24 cellular contexts compared by ENCODE assay signal in the genomic region with DNA sequence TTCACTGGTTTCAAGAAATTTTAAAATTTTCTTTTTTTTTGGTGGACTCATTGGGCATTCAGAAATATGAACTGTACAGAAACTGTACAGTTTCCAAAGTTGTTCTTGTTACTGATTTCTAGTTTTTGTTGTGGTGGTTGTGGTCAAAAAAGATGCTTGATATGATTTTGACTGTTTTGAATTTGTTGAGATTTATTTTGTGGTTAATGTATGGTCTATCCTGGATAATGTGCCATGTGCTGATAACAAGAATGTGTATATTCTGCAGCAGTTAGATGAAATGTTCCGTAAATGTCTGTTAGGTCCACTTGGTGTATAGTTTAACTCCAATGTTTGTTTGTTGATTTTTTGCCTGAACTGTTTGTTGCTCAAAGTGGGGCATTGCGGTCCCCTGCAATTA.
"Had no signal": no experiment of that assay in that cellular context is flagged by ENCODE, and none has a peak within 500 bp of the region (broad histone marks: within the 10 kb centered on the region; RNA-seq: fewer than 3 reads in every experiment).

No MANE protein-coding gene starts in this region.

- H3K36me3 ChIP-seq: Peyer's patch had no signal

- DNase-seq: Kasumi-1, KG1, MM.1S, NCI-H1092 treated with DMSO at 0.1 percent for 48 hours, NCI-H1436, NCI-H187, NCI-H2029, NCI-H2081 treated with DMSO at 0.1 percent for 48 hours, NCI-H2171, NCI-H226, NCI-H446, NCI-H510A, NCI-H524 treated with DMSO at 0.1 percent for 48 hours, NCI-H69, NCI-H774, PC-9, Peyer's patch, SHP77 treated with DMSO at 0.1 percent for 48 hours, SJCRH30, T-helper 1 cell had no signal

- H3K4me1 ChIP-seq: Peyer's patch, SJCRH30 had no signal

- ATAC-seq: Right ventricle myocardium inferior, SK-N-SH treated with all-trans-retinoic acid at 6 μM for 48 hours had no signal

- H3K4me3 ChIP-seq: PC-9, Peyer's patch, SJCRH30 had no signal

- FAIRE-seq: HTR-8/SVneo had no signal

- H2AFZ ChIP-seq: PC-9 had no signal

- H3K4me2 ChIP-seq: PC-9 had no signal

- H3K27ac ChIP-seq: HL-60, PC-9, Peyer's patch, SJCRH30 had no signal

- H3K27me3 ChIP-seq: Peyer's patch, SJCRH30 had no signal
